8 cellular contexts compared by ENCODE assay signal in genomic region chr2:55134316-55134706, GRCh38.
DNase-seq lines count a peak whose midpoint lies in the region; ATAC-seq and TF ChIP-seq lines count a peak whose summit lies in the region.

No MANE protein-coding gene starts in this region.

- DNase-seq in activated effector memory CD4-positive, alpha-beta T cell treated with anti-CD3 and anti-CD28 coated beads, Interleukin-2, amount 50 U/mL, for 16 hours: peak; percentile 64
- no peak for DNase-seq in activated effector memory CD4-positive, alpha-beta T cell treated with Interleukin-2 at 50 U/mL for 16 hours
- DNase-seq in activated CD8-positive, alpha-beta T cell treated with anti-CD3 and anti-CD28 coated beads for 36 hours: no peak
- no peak for DNase-seq in upper lobe of left lung
- DNase-seq in AG20443 (ENCODE audit: low spot score): no peak
- DNase-seq in glomerular visceral epithelial cell (ENCODE audit: extremely low spot score): no peak

- H3K27me3 Mint-ChIP-seq in activated CD8-positive, alpha-beta T cell treated with anti-CD3 and anti-CD28 coated beads for 36 hours: no peaks in the 10 kb centered on the region

- peak overlapping the region; percentile 96 for H3K27ac Mint-ChIP-seq in activated CD8-positive, alpha-beta T cell treated with anti-CD3 and anti-CD28 coated beads for 36 hours

- intact Hi-C loops in activated CD8-positive, alpha-beta T cell treated with anti-CD3 and anti-CD28 coated beads for 36 hours (cut with micrococcal nuclease): no loop called here

- H3K36me3 Mint-ChIP-seq in activated CD8-positive, alpha-beta T cell treated with anti-CD3 and anti-CD28 coated beads for 36 hours (ENCODE audit: low read depth): peaks cover 2% of the 10 kb centered on the region

- H3K36me3 ChIP-seq in liver (ENCODE audit: control insufficient read depth in 4 of 4, insufficient read depth in 3 of 4, low read depth in 1 of 4, low read length in 3 of 4): no peaks in the 10 kb centered on the region
- H3K36me3 ChIP-seq in upper lobe of left lung: no peaks in the 10 kb centered on the region

- no peaks in the 10 kb centered on the region for H3K9me3 ChIP-seq in liver (ENCODE audit: control insufficient read depth in 4 of 4, low read length in 3 of 4)
- H3K9me3 ChIP-seq in upper lobe of left lung: no peaks in the 10 kb centered on the region

- 73% methylated on average over 1 of the region's 1 CpG for WGBS in liver
- 33 to 65% methylated on average over 1 of the region's 1 CpG for WGBS in upper lobe of left lung, 2 donors

- TF ChIP-seq RAD21 in liver (IDR thresholded peaks at IDR 0.05): no peak

- peak; percentile 4 for ATAC-seq in activated CD8-positive, alpha-beta T cell treated with anti-CD3 and anti-CD28 coated beads for 36 hours
- ATAC-seq in upper lobe of left lung (ENCODE audit: low FRiP score in 2 of 2) (no peak), GM21825 (IDR thresholded peaks at IDR 0.05; ENCODE audit: unreplicated experiment) (no peak)

- TF ChIP-seq EP300 in upper lobe of left lung (IDR thresholded peaks at IDR 0.05): no peak

- H3K27ac ChIP-seq in liver (ENCODE audit: low read depth in 1 of 2, low read length in 2 of 2) (peak overlapping the region; percentile 67 to 96), upper lobe of left lung (peak overlapping the region; percentile 80 to 85 (median 84))

- POLR2A ChIA-PET in activated CD8-positive, alpha-beta T cell treated with anti-CD3 and anti-CD28 coated beads for 36 hours (lab: Charles Lee): interaction anchor here (0.9 to 1.1 kb wide), 2 partner anchors 83 to 189 kb away, joined by 3 to 4 read pairs; no protein-coding TSS in a partner anchor

- CTCF ChIA-PET in activated CD8-positive, alpha-beta T cell treated with anti-CD3 and anti-CD28 coated beads for 36 hours (lab: Charles Lee): interaction anchor here (0.9 to 1.2 kb wide), 2 partner anchors 84 to 85 kb away, joined by 3 to 4 read pairs; partner anchors contain the start of gene RTN4

- H3K9me3 Mint-ChIP-seq in activated CD8-positive, alpha-beta T cell treated with anti-CD3 and anti-CD28 coated beads for 36 hours: peaks cover 2% of the 10 kb centered on the region

- peaks cover 26% of the 10 kb centered on the region for H3K4me1 Mint-ChIP-seq in activated CD8-positive, alpha-beta T cell treated with anti-CD3 and anti-CD28 coated beads for 36 hours (ENCODE audit: low read depth)

- no peak for TF ChIP-seq POLR2A in upper lobe of left lung (IDR thresholded peaks at IDR 0.05)

- H3K4me3 ChIP-seq in liver (ENCODE audit: low read depth in 1 of 3, low read length in 3 of 3) (peak overlapping the region in 1 of 3 donors; percentile 45), upper lobe of left lung (peak overlapping the region in 3 of 4 donors; percentile 29 to 45 (median 37))

- peak overlapping the region in 1 of 2 donors; percentile 55 for H3K9ac ChIP-seq in liver (ENCODE audit: low read depth in 1 of 2, low read length in 2 of 2)

- H3K27me3 ChIP-seq in liver (ENCODE audit: control insufficient read depth in 4 of 4, insufficient read depth in 4 of 4, low read length in 3 of 4): no peaks in the 10 kb centered on the region
- no peaks in the 10 kb centered on the region for H3K27me3 ChIP-seq in upper lobe of left lung

- H3K4me3 Mint-ChIP-seq in activated CD8-positive, alpha-beta T cell treated with anti-CD3 and anti-CD28 coated beads for 36 hours: peak overlapping the region; percentile 66

- TF ChIP-seq CTCF in activated CD8-positive, alpha-beta T cell treated with anti-CD3 and anti-CD28 coated beads for 36 hours (IDR thresholded peaks at IDR 0.05): no peak
- TF ChIP-seq CTCF in liver (IDR thresholded peaks at IDR 0.05; ENCODE audit: low read depth, low read length, missing input control) (no peak), upper lobe of left lung (IDR thresholded peaks at IDR 0.05) (no peak)

- H3K4me1 ChIP-seq in liver (ENCODE audit: control insufficient read depth in 4 of 4, insufficient read depth in 4 of 4, low read length in 3 of 4) (peaks cover 0 to 8% (median 4%) of the 10 kb centered on the region in 4 donors), upper lobe of left lung (peaks cover 38 to 50% (median 43%) of the 10 kb centered on the region in 4 donors)

TF ChIP-seq in liver, 16 proteins besides CTCF, POLR2A, EP300 and RAD21:
- TF ChIP-seq JUND (IDR thresholded peaks at IDR 0.05) (no peak), YY1 (IDR thresholded peaks at IDR 0.05) (no peak), TAF1 (conservative IDR thresholded peaks at IDR 0.05) (no peak), EGR1 (IDR thresholded peaks at IDR 0.05; ENCODE audit: low read depth in 2 of 2) (no peak), ZBTB33 (IDR thresholded peaks at IDR 0.05) (no peak), REST (IDR thresholded peaks at IDR 0.05) (no peak), RXRA (IDR thresholded peaks at IDR 0.05) (no peak), FOXA1 (IDR thresholded peaks at IDR 0.05) (no peak), GABPA (IDR thresholded peaks at IDR 0.05 in 1 of 2, conservative IDR thresholded peaks at IDR 0.05 in 1 of 2) (no peak)
